ENCODE assay signal across 2 cellular contexts in the genomic region with DNA sequence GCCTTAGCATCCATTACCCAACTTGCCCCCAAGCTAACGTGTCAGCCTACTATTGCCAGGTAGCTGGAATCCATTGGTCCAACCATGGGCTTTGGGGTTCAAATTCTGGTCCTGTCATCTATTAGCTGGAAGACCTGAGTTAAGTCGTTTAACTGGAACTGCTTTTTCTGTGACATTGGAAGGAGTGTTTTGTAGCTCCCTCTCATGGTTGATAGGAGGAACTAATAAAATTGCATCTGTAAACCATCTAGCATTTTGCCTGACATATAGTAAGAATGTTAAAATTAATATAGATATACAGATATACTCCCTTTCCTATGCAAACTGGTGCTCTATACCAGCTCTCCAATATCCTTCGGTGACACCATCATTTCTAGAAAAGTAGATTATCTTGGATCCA.
TF ChIP-seq lines count a peak whose summit lies in the region.

No MANE protein-coding gene starts in this region.

TF ChIP-seq in HEK293, 187 proteins besides CTCF, POLR2A, EP300 and RAD21:
- TF ChIP-seq, protein P1, sequence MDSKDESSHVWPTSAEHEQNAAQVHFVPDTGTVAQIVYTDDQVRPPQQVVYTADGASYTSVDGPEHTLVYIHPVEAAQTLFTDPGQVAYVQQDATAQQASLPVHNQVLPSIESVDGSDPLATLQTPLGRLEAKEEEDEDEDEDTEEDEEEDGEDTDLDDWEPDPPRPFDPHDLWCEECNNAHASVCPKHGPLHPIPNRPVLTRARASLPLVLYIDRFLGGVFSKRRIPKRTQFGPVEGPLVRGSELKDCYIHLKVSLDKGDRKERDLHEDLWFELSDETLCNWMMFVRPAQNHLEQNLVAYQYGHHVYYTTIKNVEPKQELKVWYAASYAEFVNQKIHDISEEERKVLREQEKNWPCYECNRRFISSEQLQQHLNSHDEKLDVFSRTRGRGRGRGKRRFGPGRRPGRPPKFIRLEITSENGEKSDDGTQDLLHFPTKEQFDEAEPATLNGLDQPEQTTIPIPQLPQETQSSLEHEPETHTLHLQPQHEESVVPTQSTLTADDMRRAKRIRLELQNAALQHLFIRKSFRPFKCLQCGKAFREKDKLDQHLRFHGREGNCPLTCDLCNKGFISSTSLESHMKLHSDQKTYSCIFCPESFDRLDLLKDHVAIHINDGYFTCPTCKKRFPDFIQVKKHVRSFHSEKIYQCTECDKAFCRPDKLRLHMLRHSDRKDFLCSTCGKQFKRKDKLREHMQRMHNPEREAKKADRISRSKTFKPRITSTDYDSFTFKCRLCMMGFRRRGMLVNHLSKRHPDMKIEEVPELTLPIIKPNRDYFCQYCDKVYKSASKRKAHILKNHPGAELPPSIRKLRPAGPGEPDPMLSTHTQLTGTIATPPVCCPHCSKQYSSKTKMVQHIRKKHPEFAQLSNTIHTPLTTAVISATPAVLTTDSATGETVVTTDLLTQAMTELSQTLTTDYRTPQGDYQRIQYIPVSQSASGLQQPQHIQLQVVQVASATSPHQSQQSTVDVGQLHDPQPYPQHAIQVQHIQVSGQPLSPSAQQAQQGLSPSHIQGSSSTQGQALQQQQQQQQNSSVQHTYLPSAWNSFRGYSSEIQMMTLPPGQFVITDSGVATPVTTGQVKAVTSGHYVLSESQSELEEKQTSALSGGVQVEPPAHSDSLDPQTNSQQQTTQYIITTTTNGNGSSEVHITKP (tag by site-specific recombination; IDR thresholded peaks at IDR 0.05), result no peak
- peak; percentile 33; the same call in 1 of the 2 replicates for TF ChIP-seq ZNF654 (tag by site-specific recombination; IDR thresholded peaks at IDR 0.05; ENCODE audit: low read depth)
- TF ChIP-seq ZNF354C (tag by site-specific recombination; IDR thresholded peaks at IDR 0.05; ENCODE audit: borderline replicate concordance, low read depth), result no peak
- no peak for TF ChIP-seq ZNF404 (tag by site-specific recombination; IDR thresholded peaks at IDR 0.05)
- TF ChIP-seq, protein P2, sequence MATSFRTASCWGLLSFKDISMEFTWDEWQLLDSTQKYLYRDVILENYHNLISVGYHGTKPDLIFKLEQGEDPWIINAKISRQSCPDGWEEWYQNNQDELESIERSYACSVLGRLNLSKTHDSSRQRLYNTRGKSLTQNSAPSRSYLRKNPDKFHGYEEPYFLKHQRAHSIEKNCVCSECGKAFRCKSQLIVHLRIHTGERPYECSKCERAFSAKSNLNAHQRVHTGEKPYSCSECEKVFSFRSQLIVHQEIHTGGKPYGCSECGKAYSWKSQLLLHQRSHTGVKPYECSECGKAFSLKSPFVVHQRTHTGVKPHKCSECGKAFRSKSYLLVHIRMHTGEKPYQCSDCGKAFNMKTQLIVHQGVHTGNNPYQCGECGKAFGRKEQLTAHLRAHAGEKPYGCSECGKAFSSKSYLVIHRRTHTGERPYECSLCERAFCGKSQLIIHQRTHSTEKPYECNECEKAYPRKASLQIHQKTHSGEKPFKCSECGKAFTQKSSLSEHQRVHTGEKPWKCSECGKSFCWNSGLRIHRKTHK (tag by site-specific recombination; IDR thresholded peaks at IDR 0.05), result no peak
- TF ChIP-seq TRIM28 (IDR thresholded peaks at IDR 0.05; ENCODE audit: borderline replicate concordance, low read length), result 0 out of 2 replicates have a peak, but pooled peaks have one; percentile 17
- TF ChIP-seq ZNF596 (tag by site-specific recombination; IDR thresholded peaks at IDR 0.05), result no peak
- TF ChIP-seq ZNF621 (tag by site-specific recombination; IDR thresholded peaks at IDR 0.05), result no peak

TF ChIP-seq in HepG2, 621 proteins besides CTCF, POLR2A, EP300 and RAD21 (continued from another document):
- TF ChIP-seq, protein P3, sequence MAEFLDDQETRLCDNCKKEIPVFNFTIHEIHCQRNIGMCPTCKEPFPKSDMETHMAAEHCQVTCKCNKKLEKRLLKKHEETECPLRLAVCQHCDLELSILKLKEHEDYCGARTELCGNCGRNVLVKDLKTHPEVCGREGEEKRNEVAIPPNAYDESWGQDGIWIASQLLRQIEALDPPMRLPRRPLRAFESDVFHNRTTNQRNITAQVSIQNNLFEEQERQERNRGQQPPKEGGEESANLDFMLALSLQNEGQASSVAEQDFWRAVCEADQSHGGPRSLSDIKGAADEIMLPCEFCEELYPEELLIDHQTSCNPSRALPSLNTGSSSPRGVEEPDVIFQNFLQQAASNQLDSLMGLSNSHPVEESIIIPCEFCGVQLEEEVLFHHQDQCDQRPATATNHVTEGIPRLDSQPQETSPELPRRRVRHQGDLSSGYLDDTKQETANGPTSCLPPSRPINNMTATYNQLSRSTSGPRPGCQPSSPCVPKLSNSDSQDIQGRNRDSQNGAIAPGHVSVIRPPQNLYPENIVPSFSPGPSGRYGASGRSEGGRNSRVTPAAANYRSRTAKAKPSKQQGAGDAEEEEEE (CRISPR knock-in tag; IDR thresholded peaks at IDR 0.05; ENCODE audit: borderline replicate concordance), result no peak
- TF ChIP-seq ZNF446 (CRISPR knock-in tag; IDR thresholded peaks at IDR 0.05) (no peak), STAG1 (CRISPR knock-in tag; IDR thresholded peaks at IDR 0.05) (0 out of 2 replicates have a peak, but pooled peaks have one; percentile 24), PPARG (CRISPR knock-in tag; conservative IDR thresholded peaks at IDR 0.05) (no peak)
- TF ChIP-seq, protein P4, sequence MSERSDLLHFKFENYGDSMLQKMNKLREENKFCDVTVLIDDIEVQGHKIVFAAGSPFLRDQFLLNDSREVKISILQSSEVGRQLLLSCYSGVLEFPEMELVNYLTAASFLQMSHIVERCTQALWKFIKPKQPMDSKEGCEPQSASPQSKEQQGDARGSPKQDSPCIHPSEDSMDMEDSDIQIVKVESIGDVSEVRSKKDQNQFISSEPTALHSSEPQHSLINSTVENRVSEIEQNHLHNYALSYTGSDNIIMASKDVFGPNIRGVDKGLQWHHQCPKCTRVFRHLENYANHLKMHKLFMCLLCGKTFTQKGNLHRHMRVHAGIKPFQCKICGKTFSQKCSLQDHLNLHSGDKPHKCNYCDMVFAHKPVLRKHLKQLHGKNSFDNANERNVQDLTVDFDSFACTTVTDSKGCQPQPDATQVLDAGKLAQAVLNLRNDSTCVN (CRISPR knock-in tag; IDR thresholded peaks at IDR 0.05; ENCODE audit: borderline replicate concordance), result no peak
- TF ChIP-seq, protein P5, sequence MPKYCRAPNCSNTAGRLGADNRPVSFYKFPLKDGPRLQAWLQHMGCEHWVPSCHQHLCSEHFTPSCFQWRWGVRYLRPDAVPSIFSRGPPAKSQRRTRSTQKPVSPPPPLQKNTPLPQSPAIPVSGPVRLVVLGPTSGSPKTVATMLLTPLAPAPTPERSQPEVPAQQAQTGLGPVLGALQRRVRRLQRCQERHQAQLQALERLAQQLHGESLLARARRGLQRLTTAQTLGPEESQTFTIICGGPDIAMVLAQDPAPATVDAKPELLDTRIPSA (CRISPR knock-in tag; IDR thresholded peaks at IDR 0.05; ENCODE audit: borderline replicate concordance), result no peak
